In the genomic region with DNA sequence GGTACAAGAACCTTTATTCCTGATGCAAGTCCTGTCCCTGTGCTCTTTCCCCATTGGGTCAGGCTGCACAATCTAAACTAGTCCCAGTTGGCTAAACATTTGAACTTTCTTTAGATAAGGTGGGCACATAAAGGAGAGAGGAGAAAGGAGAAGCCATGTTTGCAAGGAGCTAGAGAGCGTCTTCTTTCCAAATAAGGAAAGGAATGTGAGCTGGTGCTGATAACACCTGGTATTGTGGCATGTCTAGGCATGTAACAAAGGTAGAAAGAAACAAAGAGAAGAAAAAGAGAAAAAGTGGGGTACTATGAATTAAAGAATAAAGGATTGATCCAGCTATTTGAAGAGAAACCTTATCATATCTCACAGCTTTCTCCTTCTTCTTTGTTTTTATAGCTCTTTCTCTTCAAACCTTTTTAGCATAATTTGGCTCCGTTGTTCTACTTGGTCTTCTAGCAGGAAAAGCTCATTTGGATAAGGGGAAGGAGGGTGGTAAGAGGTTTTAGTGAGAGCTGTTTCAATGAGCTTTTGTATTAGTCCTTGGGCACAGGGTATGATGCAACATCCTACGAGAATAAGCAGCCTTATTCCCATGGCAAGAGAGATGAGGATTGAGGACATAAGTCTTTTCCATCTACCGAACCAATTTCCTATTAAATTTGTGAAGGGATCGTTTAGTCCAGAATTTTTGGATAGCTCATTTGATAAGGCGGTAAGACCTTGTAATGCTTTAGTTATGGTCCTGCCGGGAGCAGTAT, we compare ENCODE assay signal across 18 cellular contexts.
"Had no signal": no experiment of that assay in that cellular context is flagged by ENCODE, and none has a peak within 500 bp of the region (broad histone marks: within the 10 kb centered on the region; RNA-seq: fewer than 3 reads in every experiment).

No MANE protein-coding gene starts in this region.

- H3K4me1 ChIP-seq: ascending aorta, esophagus squamous epithelium, tibial artery, uterus had no signal

- ATAC-seq: activated CD8-positive, alpha-beta T cell treated with anti-CD3 and anti-CD28 coated beads for 36 hours; stimulated activated naive CD8-positive, alpha-beta T cell treated with anti-CD3 and anti-CD28 coated beads, Interleukin-15, Interleukin-2, amounts not matched to agents 100 U/mL and 50 U/mL, for 24 hours had no signal

- H3K9me3 ChIP-seq: esophagus squamous epithelium, tibial artery, uterus had no signal

- FAIRE-seq: endothelial cell of umbilical vein, TTC549 had no signal

- H3K4me3 ChIP-seq: ascending aorta, esophagus squamous epithelium, lung, tibial artery, uterus had no signal

- H3K36me3 ChIP-seq: ascending aorta, esophagus squamous epithelium, tibial artery, uterus had no signal

- DNase-seq: activated B cell treated with CpG ODN at 0.5 μM for 24 hours; activated CD4-positive, alpha-beta T cell treated with anti-CD3 and anti-CD28 coated beads for 48 hours; activated CD8-positive, alpha-beta T cell treated with anti-CD3 and anti-CD28 coated beads for 36 hours; activated effector memory CD4-positive, alpha-beta T cell treated with Interleukin-2 at 50 U/mL for 16 hours; activated naive CD4-positive, alpha-beta T cell treated with anti-CD3 and anti-CD28 coated beads, Interleukin-2, amount 50 U/mL, for 16 hours; activated T-cell treated with anti-CD3 and anti-CD28 coated beads, Interleukin-2, amount 50 U/mL, for 48 hours; effector CD8-positive, alpha-beta T cell; esophagus squamous epithelium; islet precursor cell; nephron progenitor cell; stimulated activated naive CD8-positive, alpha-beta T cell treated with anti-CD3 and anti-CD28 coated beads, Interleukin-15, Interleukin-2, amounts not matched to agents 100 U/mL and 50 U/mL, for 24 hours; substantia nigra; tibial artery; uterus had no signal

- H3K27ac ChIP-seq: ascending aorta, esophagus squamous epithelium, tibial artery, uterus had no signal

- H3K9me3 Mint-ChIP-seq: activated B cell treated with CpG ODN at 0.5 μM for 24 hours; activated CD8-positive, alpha-beta T cell treated with anti-CD3 and anti-CD28 coated beads for 36 hours had no signal

- H3K27me3 Mint-ChIP-seq: activated B cell treated with CpG ODN at 0.5 μM for 24 hours; activated CD8-positive, alpha-beta T cell treated with anti-CD3 and anti-CD28 coated beads for 36 hours had no signal

- H3K27ac Mint-ChIP-seq: activated B cell treated with CpG ODN at 0.5 μM for 24 hours; activated CD8-positive, alpha-beta T cell treated with anti-CD3 and anti-CD28 coated beads for 36 hours; nephron progenitor cell had no signal

- H3K4me3 Mint-ChIP-seq: activated B cell treated with CpG ODN at 0.5 μM for 24 hours; activated CD8-positive, alpha-beta T cell treated with anti-CD3 and anti-CD28 coated beads for 36 hours; nephron progenitor cell had no signal

- H3K4me1 Mint-ChIP-seq: nephron progenitor cell had no signal

- H3K27me3 ChIP-seq: ascending aorta, esophagus squamous epithelium, tibial artery, uterus had no signal
